ENCODE assay signal across 2 cellular contexts in genomic region chr9:136137321-136138054, GRCh38.
TF ChIP-seq lines count a peak whose summit lies in the region.

No MANE protein-coding gene starts in this region.

TF ChIP-seq in HCT116, 20 proteins besides CTCF, POLR2A, EP300 and RAD21:
- TF ChIP-seq EGR1 (IDR thresholded peaks at IDR 0.05; ENCODE audit: low read depth) (no peak), EZH2phosphoT487 (IDR thresholded peaks at IDR 0.05; ENCODE audit: borderline replicate concordance) (no peak), CEBPB (IDR thresholded peaks at IDR 0.05; ENCODE audit: low read depth) (no peak), YY1 (IDR thresholded peaks at IDR 0.05; ENCODE audit: extremely low read depth, insufficient replicate concordance, low read depth, low read length) (no peak), CBX3 (IDR thresholded peaks at IDR 0.05; ENCODE audit: low read depth) (no peak)
TF ChIP-seq in HCT116: peak in this region for 0.

TF ChIP-seq in HepG2, 621 proteins besides CTCF, POLR2A, EP300 and RAD21:
- 0 out of 2 replicates have a peak, but pooled peaks have one; percentile 3 for TF ChIP-seq ZNF687 (CRISPR knock-in tag; IDR thresholded peaks at IDR 0.05)
- TF ChIP-seq ZSCAN29 (CRISPR knock-in tag; conservative IDR thresholded peaks at IDR 0.05) = no peak
- 0 out of 2 replicates have a peak, but pooled peaks have one; percentile 43 for TF ChIP-seq HNRNPL (IDR thresholded peaks at IDR 0.05; ENCODE audit: low read depth, low read length)
- TF ChIP-seq MAF1 (CRISPR knock-in tag; IDR thresholded peaks at IDR 0.05; ENCODE audit: borderline replicate concordance) = no peak
- no peak for TF ChIP-seq PRDM10 (CRISPR knock-in tag; IDR thresholded peaks at IDR 0.05; ENCODE audit: low read depth)
- no peak for TF ChIP-seq GPN1 (CRISPR knock-in tag; IDR thresholded peaks at IDR 0.05; ENCODE audit: borderline replicate concordance)
- TF ChIP-seq ZNF773 (CRISPR knock-in tag; IDR thresholded peaks at IDR 0.05; ENCODE audit: borderline replicate concordance) = no peak
